14 cellular contexts compared by ENCODE assay signal in the genomic region with DNA sequence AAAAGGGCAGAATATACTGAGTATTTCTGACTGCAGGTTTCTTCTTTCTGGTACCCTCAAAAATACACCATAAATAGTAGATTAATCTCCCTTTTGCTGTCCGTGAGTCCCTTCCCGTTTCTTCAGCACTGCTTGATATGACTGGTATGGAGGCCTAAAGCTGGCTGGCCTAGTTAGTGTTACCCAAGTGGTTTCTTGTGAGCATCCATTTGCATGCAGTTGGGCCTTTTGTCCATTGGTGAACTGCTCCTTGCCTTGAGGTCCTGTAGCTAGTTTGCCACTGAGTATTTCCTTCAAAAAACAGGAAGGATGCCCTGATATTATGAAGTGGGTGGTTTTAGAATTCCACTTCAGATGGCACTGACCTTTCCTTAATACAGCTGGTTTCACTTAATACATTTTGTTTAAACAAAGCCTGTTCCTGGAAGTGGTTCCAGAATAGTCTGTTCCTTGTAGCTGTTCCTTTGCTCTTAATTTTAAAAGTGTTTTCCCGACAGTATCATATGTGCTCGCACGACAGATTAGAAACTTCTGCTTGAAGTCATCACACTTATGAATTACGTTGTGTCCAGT. TPM values are rescaled to one million over a fixed set of nuclear protein-coding genes. Genes with fewer than 3 reads are reported as not detected.
DNase-seq lines count a peak whose midpoint lies in the region; ATAC-seq and TF ChIP-seq lines count a peak whose summit lies in the region.
"Had no signal": no experiment of that assay in that cellular context is flagged by ENCODE, and none has a peak within 500 bp of the region (broad histone marks: within the 10 kb centered on the region; RNA-seq: fewer than 3 reads in every experiment).

No MANE protein-coding gene starts in this region.

- peaks cover 7% of the 10 kb centered on the region for H3K9me1 ChIP-seq in IMR-90 (ENCODE audit: insufficient read depth, low read length)

- H3K79me1 ChIP-seq in IMR-90 (ENCODE audit: low read depth in 1 of 2, low read length in 2 of 2) (peaks cover 35 to 66% of the 10 kb centered on the region in 2 experiments), mesenchymal stem cell (replicated peaks; ENCODE audit: low read length, poor library complexity, severe bottlenecking) (peaks cover 34% of the 10 kb centered on the region)

- TF ChIP-seq POLR2A in IMR-90 (IDR thresholded peaks at IDR 0.05; ENCODE audit: low read depth, low read length): no peak
- TF ChIP-seq POLR2A in transverse colon (IDR thresholded peaks at IDR 0.05): no peak

- H2AK9ac ChIP-seq in IMR-90 (replicated peaks; ENCODE audit: low read depth, low read length, poor library complexity): no peak overlapping the region

- peak overlapping the region; percentile 37 for H3K23ac ChIP-seq in IMR-90 (ENCODE audit: low read depth, low read length)
- no peak overlapping the region for H3K23ac ChIP-seq in mesenchymal stem cell (ENCODE audit: low read length in 2 of 2)

- no peak for TF ChIP-seq EP300 in transverse colon (IDR thresholded peaks at IDR 0.05; ENCODE audit: low read depth)

- H3K4ac ChIP-seq in IMR-90 (ENCODE audit: low read depth, low read length) (peak overlapping the region; percentile 34; the same call in 1 of the 2 replicates), mesenchymal stem cell (ENCODE audit: low read depth in 1 of 2, low read length in 2 of 2) (no peak overlapping the region)

- no peaks in the 10 kb centered on the region for H3K27me3 ChIP-seq in IMR-90 (ENCODE audit: control insufficient read depth, insufficient read depth, low read length)
- H3K27me3 ChIP-seq in mesenchymal stem cell (ENCODE audit: control insufficient read depth in 1 of 2, insufficient read depth in 1 of 2, low read length in 2 of 2): no peaks in the 10 kb centered on the region
- H3K27me3 ChIP-seq in transverse colon: no peaks in the 10 kb centered on the region

- H2AFZ ChIP-seq in IMR-90 (replicated peaks; ENCODE audit: low read length, poor library complexity): no peak overlapping the region
- no peak overlapping the region for H2AFZ ChIP-seq in mesenchymal stem cell (ENCODE audit: low read depth, low read length)

- H3K18ac ChIP-seq in IMR-90 (ENCODE audit: low read depth, low read length): peak overlapping the region; percentile 21; the same call in 1 of the 2 replicates
- peak overlapping the region in 1 of 2 experiments; percentile 16 for H3K18ac ChIP-seq in mesenchymal stem cell (ENCODE audit: low read depth in 1 of 2, low read length in 2 of 2)

- POLR2A ChIA-PET in IMR-90 (lab: Charles Lee; ENCODE audit: unreplicated experiment): no interaction called here

- peak overlapping the region; percentile 16 for H4K5ac ChIP-seq in IMR-90 (ENCODE audit: low read depth, low read length)

- peak overlapping the region in 1 of 2 experiments; percentile 36; a peak in 1 of 4 replicates for H4K8ac ChIP-seq in IMR-90 (ENCODE audit: low read depth in 2 of 2, low read length in 2 of 2)
- H4K8ac ChIP-seq in mesenchymal stem cell (ENCODE audit: low read length): no peak overlapping the region

- no TSS peak for BruUV-seq in IMR-90 (replicated peaks; lab: Mats Ljungman, UMichigan)

- H3K9me3 ChIP-seq in IMR-90 (ENCODE audit: control insufficient read depth, insufficient read depth, low read length) (peaks cover 2% of the 10 kb centered on the region), mesenchymal stem cell (ENCODE audit: control insufficient read depth, low read length) (peaks cover 2% of the 10 kb centered on the region), transverse colon (peaks cover 0 to 2% of the 10 kb centered on the region in 2 donors)

- dilution Hi-C loops in IMR-90 (cut with HindIII; ENCODE audit: low sequenced_read_pairs, unreplicated experiment): no loop called here

- H3K36me3 ChIP-seq in IMR-90 (ENCODE audit: control insufficient read depth, insufficient read depth, low read length) (no peaks in the 10 kb centered on the region), mesenchymal stem cell (ENCODE audit: control insufficient read depth in 1 of 2, insufficient read depth in 2 of 2, low read depth in 1 of 2, low read length in 2 of 2) (peaks cover 0 to 2% of the 10 kb centered on the region in 2 experiments), transverse colon (no peaks in the 10 kb centered on the region)

- H3K4me3 ChIP-seq in IMR-90 (ENCODE audit: insufficient read depth, low read depth, low read length) (no peak overlapping the region), mesenchymal stem cell (ENCODE audit: insufficient read depth in 1 of 2, low read depth in 1 of 2, low read length in 2 of 2) (peak overlapping the region in 1 of 2 experiments; percentile 0), transverse colon (no peak overlapping the region)

- no peak overlapping the region for H2BK12ac ChIP-seq in mesenchymal stem cell (ENCODE audit: low read length in 2 of 2)

- H2BK5ac ChIP-seq in IMR-90 (ENCODE audit: low read depth, low read length, poor library complexity, severe bottlenecking) (peak overlapping the region; percentile 48), mesenchymal stem cell (ENCODE audit: low read depth, low read length, poor library complexity, severe bottlenecking) (no peak overlapping the region)

- no peak for TF ChIP-seq CTCF in IMR-90 (conservative IDR thresholded peaks at IDR 0.05; ENCODE audit: low read depth, low read length)
- no peak for TF ChIP-seq CTCF in transverse colon (IDR thresholded peaks at IDR 0.05)

- H4K20me1 ChIP-seq in IMR-90 (ENCODE audit: insufficient read depth, low read length): peaks cover 10% of the 10 kb centered on the region; the same call in 1 of the 2 replicates

- no peak for DNase-seq in IMR-90
- DNase-seq in dermis blood vessel endothelial cell: peak; percentile 14
- DNase-seq in mesenchymal stem cell: peak; percentile 38
- no peak for DNase-seq in transverse colon
- no peak for DNase-seq in GOT3 (lab: John Stamatoyannopoulos, UW)
- DNase-seq in activated CD4-positive, CD25-positive, alpha-beta regulatory T cell treated with anti-CD3 and anti-CD28 coated beads, Interleukin-2, amount 50 U/mL, for 72 hours: no peak
- no peak for DNase-seq in cortex of kidney (lab: John Stamatoyannopoulos, UW)
- DNase-seq: activated CD4-positive, alpha-beta T cell treated with anti-CD3 and anti-CD28 coated beads, Interleukin-2, amount 50 U/mL, for 1 hour; KG1; NCI-H146; NCI-H524 treated with DMSO at 0.1 percent for 48 hours; stimulated activated CD4-positive, alpha-beta T cell treated with anti-CD3 and anti-CD28 coated beads, Interleukin-1b, Interleukin-23, amount 100 ng/mL, for 48 hours; stimulated activated CD8-positive, alpha-beta memory T cell treated with anti-CD3 and anti-CD28 coated beads, Interleukin-4, amount 100 ng/mL, for 48 hours; T-helper 17 cell had no signal

- WGBS in IMR-90 (ENCODE audit: extremely low coverage in 2 of 2, insufficient read length in 1 of 2), 2 experiments: 94% methylated on average over 3 of the region's 6 CpGs; no CpG with 5 or more reads in 1 of the 2 experiments
- WGBS in mesenchymal stem cell: 87% methylated on average over 6 of the region's 6 CpGs
- WGBS in transverse colon (ENCODE audit: low coverage in 1 of 2), 2 donors: 73 to 77% methylated on average over 6 of the region's 6 CpGs

- H3K4me2 ChIP-seq in IMR-90 (ENCODE audit: low read depth, low read length) (peak overlapping the region; percentile 46; the same call in 1 of the 2 replicates), mesenchymal stem cell (ENCODE audit: low read length, poor library complexity, severe bottlenecking) (no peak overlapping the region)

- TF ChIP-seq RAD21 in IMR-90 (IDR thresholded peaks at IDR 0.05; ENCODE audit: low read length): no peak

- H2BK15ac ChIP-seq in IMR-90 (ENCODE audit: low read depth, low read length): 0 out of 3 replicates have a peak overlapping the region, but pooled peaks have one; percentile 12
- no peak overlapping the region for H2BK15ac ChIP-seq in mesenchymal stem cell (ENCODE audit: low read depth, poor library complexity, severe bottlenecking)

- H3K56ac ChIP-seq in IMR-90 (ENCODE audit: extremely low read depth, insufficient read depth, low read length): no peak overlapping the region

- H3K4me1 ChIP-seq in IMR-90 (ENCODE audit: control insufficient read depth, insufficient read depth, low read length): peaks cover 11% of the 10 kb centered on the region
- H3K4me1 ChIP-seq in mesenchymal stem cell (ENCODE audit: control insufficient read depth, insufficient read depth, low read depth, low read length): no peaks in the 10 kb centered on the region
- H3K4me1 ChIP-seq in transverse colon: peaks cover 0 to 33% (median 22%) of the 10 kb centered on the region in 4 donors

- ATAC-seq in IMR-90 (ENCODE audit: low read depth): peak; percentile 42
- ATAC-seq: T-helper 17 cell had no signal

- no peak overlapping the region for H3K9ac ChIP-seq in IMR-90 (ENCODE audit: low read depth, low read length)
- peak overlapping the region; percentile 70 for H3K9ac ChIP-seq in mesenchymal stem cell (ENCODE audit: low read length)

- in situ Hi-C loops in IMR-90 (cut with MboI; ENCODE audit: low sequenced_read_pairs) (no loop called here), transverse colon (cut with MboI; ENCODE audit: low pct_ligation_motif_present in 1 of 4, low pct_unique_long_range_greater_than_20kb in 1 of 4, low sequenced_read_pairs in 3 of 4) (no loop called here)

- CTCF ChIA-PET in IMR-90 (lab: Yijun Ruan, JAX): interaction anchor here (1.2 to 2.8 kb wide), 3 partner anchors 9 to 31 kb away, joined by 3 to 9 read pairs (median 4); no protein-coding TSS in a partner anchor

- H3K27ac ChIP-seq in IMR-90 (ENCODE audit: insufficient read depth, low read length): peak overlapping the region; percentile 50; the same call in 1 of the 2 replicates
- H3K27ac ChIP-seq in mesenchymal stem cell (ENCODE audit: low read length, poor library complexity, severe bottlenecking): no peak overlapping the region
- H3K27ac ChIP-seq in transverse colon: peak overlapping the region; percentile 47 to 77 (median 71)

- peak overlapping the region; percentile 38 for H2BK20ac ChIP-seq in IMR-90 (ENCODE audit: low read depth, low read length)

- H2BK120ac ChIP-seq in IMR-90 (ENCODE audit: low read depth, low read length): 0 out of 2 replicates have a peak overlapping the region, but pooled peaks have one; percentile 1
- no peak overlapping the region for H2BK120ac ChIP-seq in mesenchymal stem cell (ENCODE audit: low read depth, low read length)

- H4K91ac ChIP-seq in IMR-90 (ENCODE audit: insufficient read depth, low read depth, low read length) (no peak overlapping the region), mesenchymal stem cell (ENCODE audit: low read length) (no peak overlapping the region)

- intact Hi-C loops in IMR-90 (cut with micrococcal nuclease): no loop called here
- intact Hi-C loops in transverse colon (cut with DNase I; ENCODE audit: low total_unique reads): no loop called here

- H3K14ac ChIP-seq in IMR-90 (replicated peaks; ENCODE audit: low read depth, low read length) (peak overlapping the region; percentile 23; the same call in 1 of the 2 replicates), mesenchymal stem cell (ENCODE audit: low read length in 2 of 2) (no peak overlapping the region)

- peak overlapping the region; percentile 50 for H2AK5ac ChIP-seq in IMR-90 (ENCODE audit: low read depth, low read length)
- no peak overlapping the region for H2AK5ac ChIP-seq in mesenchymal stem cell (ENCODE audit: low read length, severe bottlenecking)

RNA-seq across cellular contexts. Expression of a gene that starts 40.0 kb away (rescaled TPM):
- total RNA-seq in IMR-90 (2012; rRNA removed) (31.9 and 33.7 TPM in 2 replicates), dermis blood vessel endothelial cell (42.5 and 68.7 TPM in 2 replicates), transverse colon (10 to 100 TPM; 66.9 to 97.1 (median 81.8) TPM)
- 49.1 and 50.7 TPM in 2 replicates for polyA plus RNA-seq in IMR-90 (2012; rRNA removed)
- 35.4 and 41.3 TPM in 2 replicates for polyA plus RNA-seq in IMR-90 (2012; cell fraction: cytosol; rRNA removed)
- polyA plus RNA-seq in IMR-90 (2012; cell fraction: nucleus; rRNA removed; ENCODE audit: low replicate concordance): 61.9 and 74.7 TPM in 2 replicates
- polyA plus RNA-seq in mesenchymal stem cell (2013, experiment 1 of 2): 49.4 TPM
- 49.9 TPM for polyA plus RNA-seq in mesenchymal stem cell (2013, experiment 2 of 2)

Comparison
In these comparisons a context has a peak if more than half of its experiments do, and no peak if none do; other contexts are left out.
1. DNase-seq: peak in dermis blood vessel endothelial cell (single experiment) and mesenchymal stem cell (single experiment); none in IMR-90 (single experiment), transverse colon (single experiment), GOT3 (single experiment), activated CD4-positive, CD25-positive, alpha-beta regulatory T cell treated with anti-CD3 and anti-CD28 coated beads, Interleukin-2, amount 50 U/mL, for 72 hours (single experiment) and cortex of kidney (single experiment).